12 cellular contexts compared by ENCODE assay signal in genomic region chr15:60414016-60414682, GRCh38. TPM values are rescaled to one million over a fixed set of nuclear protein-coding genes. Genes with fewer than 3 reads are reported as not detected.
A peak's percentile ranks its signal among the peaks of the same experiment; 100 is the strongest.
DNase-seq lines count a peak whose midpoint lies in the region; ATAC-seq and TF ChIP-seq lines count a peak whose summit lies in the region.
"Had no signal": no experiment of that assay in that cellular context is flagged by ENCODE, and none has a peak within 500 bp of the region (broad histone marks: within the 10 kb centered on the region; RNA-seq: fewer than 3 reads in every experiment).

No MANE protein-coding gene starts in this region.

- no peaks in the 10 kb centered on the region for H3K9me3 ChIP-seq in tibial nerve
- H3K9me3 ChIP-seq: BLaER1, heart left ventricle had no signal

- DNase-seq in DMS53 treated with DMSO at 0.1 percent for 48 hours (lab: John Stamatoyannopoulos, UW; ENCODE audit: unreplicated experiment) (peak; percentile 63), NCI-H446 (lab: John Stamatoyannopoulos, UW) (peak; percentile 8 to 56), dedifferentiated amniotic fluid mesenchymal stem cell (ENCODE audit: extremely low spot score) (peak; percentile 43), myocyte (ENCODE audit: low read depth) (peak; percentile 38), tibial nerve (ENCODE audit: low spot score in 2 of 2) (no peak), NCI-H187 treated with DMSO at 0.1 percent for 48 hours (lab: John Stamatoyannopoulos, UW) (no peak)
- no peak for DNase-seq in stimulated activated CD4-positive, alpha-beta T cell treated with anti-CD3 and anti-CD28 coated beads, Interleukin-2, amount 100 ng/mL, for 48 hours
- DNase-seq: activated CD8-positive, alpha-beta memory T cell treated with anti-CD3 and anti-CD28 coated beads, Interleukin-2, amount 50 U/mL, for 48 hours; heart left ventricle; T1000 had no signal

- 66 to 73% methylated on average over 10 of the region's 10 CpGs for WGBS in tibial nerve, 2 donors

- TF ChIP-seq POLR2A in tibial nerve (IDR thresholded peaks at IDR 0.05): no peak

- H3K36me3 ChIP-seq in tibial nerve: peaks cover 0 to 7% (median 0%) of the 10 kb centered on the region in 3 donors
- H3K36me3 ChIP-seq: heart left ventricle had no signal

- no peak for TF ChIP-seq CTCF in tibial nerve (IDR thresholded peaks at IDR 0.05)

- H3K27me3 ChIP-seq in tibial nerve: no peaks in the 10 kb centered on the region
- H3K27me3 ChIP-seq: BLaER1, heart left ventricle had no signal

- no peak for ATAC-seq in GM19035 (IDR thresholded peaks at IDR 0.05; ENCODE audit: unreplicated experiment)

- no peak overlapping the region for H3K4me3 ChIP-seq in tibial nerve
- H3K4me3 ChIP-seq: BLaER1, heart left ventricle had no signal

- peaks cover 0 to 20% (median under 1%) of the 10 kb centered on the region in 4 donors for H3K4me1 ChIP-seq in tibial nerve

- H3K27ac ChIP-seq in tibial nerve: peak overlapping the region in 1 of 4 donors; percentile 4
- H3K27ac ChIP-seq: BLaER1 had no signal

- no peak for TF ChIP-seq EP300 in tibial nerve (IDR thresholded peaks at IDR 0.05)

RNA-seq across cellular contexts. Expression of gene ANXA2, which starts 16.4 kb away (rescaled TPM):
- total RNA-seq in myocyte: 1,048 and 1,291 TPM in 2 replicates
- 2,760 TPM for polyA plus RNA-seq in myocyte (2012)
- 1,000 to 10,000 TPM in 2 of 4 donors, 100 to 1,000 TPM in 2; 747 to 1,181 (median 1,009) TPM for total RNA-seq in tibial nerve

Comparison
In these comparisons a context has a peak if more than half of its experiments do, and no peak if none do; other contexts are left out.
1. DNase-seq: peak in DMS53 treated with DMSO at 0.1 percent for 48 hours (single experiment), NCI-H446 (2 of 2), dedifferentiated amniotic fluid mesenchymal stem cell (single experiment) and myocyte (single experiment); none in stimulated activated CD4-positive, alpha-beta T cell treated with anti-CD3 and anti-CD28 coated beads, Interleukin-2, amount 100 ng/mL, for 48 hours (0 of 2), tibial nerve (0 of 2) and NCI-H187 treated with DMSO at 0.1 percent for 48 hours (single experiment).